Comparison of ENCODE assay signal across 1 cellular context in the genomic region with DNA sequence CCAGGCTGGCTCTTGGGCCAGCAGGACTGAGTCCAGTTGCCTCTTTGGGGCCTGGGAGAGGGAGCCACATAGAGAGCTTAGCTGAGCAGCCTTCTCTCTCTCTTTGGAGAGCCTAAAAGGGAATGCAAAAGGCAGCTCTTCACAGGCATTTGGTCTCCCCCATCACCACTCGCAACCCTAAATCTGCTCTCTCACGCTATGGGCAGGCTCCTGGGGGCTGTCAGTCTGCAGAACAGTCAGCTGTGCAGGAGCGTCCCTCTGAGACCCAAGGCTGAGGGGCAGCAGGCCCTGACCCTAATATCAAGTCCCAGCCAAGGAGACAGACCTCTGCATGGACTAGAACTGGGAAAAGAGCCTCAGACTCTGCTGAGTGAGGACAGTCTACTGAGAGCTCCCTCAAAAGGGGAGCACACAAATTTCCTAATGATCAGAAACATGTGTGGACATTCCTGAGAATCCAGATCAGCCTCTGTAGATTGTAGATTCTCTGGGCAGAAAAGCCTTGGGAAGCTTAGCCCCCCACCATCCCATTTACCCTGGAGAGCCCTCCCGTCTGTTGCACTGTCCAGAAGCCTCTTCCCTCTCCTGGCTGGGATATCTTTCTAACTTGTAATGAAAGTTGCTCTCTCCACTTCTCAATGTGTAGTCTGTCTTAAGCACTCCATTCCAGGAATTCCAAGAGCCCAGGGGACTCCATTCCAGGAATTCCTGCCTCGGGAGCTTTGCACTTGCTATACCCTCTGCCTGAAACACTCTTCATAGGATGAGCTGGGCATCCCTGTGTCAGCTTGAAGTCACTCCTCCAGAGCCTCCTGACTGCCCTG.
TF ChIP-seq lines count a peak whose summit lies in the region.

No MANE protein-coding gene starts in this region.

TF ChIP-seq in WTC11, 78 proteins besides CTCF, POLR2A, EP300 and RAD21 (continued from another document):
- TF ChIP-seq PRDM15 (CRISPR knock-in tag; IDR thresholded peaks at IDR 0.05), result peak; percentile 92
